ENCODE assay signal across 1 cellular context in genomic region chr10:28783089-28783488, GRCh38.
TF ChIP-seq lines count a peak whose summit lies in the region.

No MANE protein-coding gene starts in this region.

TF ChIP-seq in IMR-90, 13 proteins besides CTCF, POLR2A, EP300 and RAD21 (continued from another document):
- TF ChIP-seq MAFK (IDR thresholded peaks at IDR 0.05; ENCODE audit: low read depth, low read length): no peak
